8 cellular contexts compared by ENCODE assay signal in the genomic region with DNA sequence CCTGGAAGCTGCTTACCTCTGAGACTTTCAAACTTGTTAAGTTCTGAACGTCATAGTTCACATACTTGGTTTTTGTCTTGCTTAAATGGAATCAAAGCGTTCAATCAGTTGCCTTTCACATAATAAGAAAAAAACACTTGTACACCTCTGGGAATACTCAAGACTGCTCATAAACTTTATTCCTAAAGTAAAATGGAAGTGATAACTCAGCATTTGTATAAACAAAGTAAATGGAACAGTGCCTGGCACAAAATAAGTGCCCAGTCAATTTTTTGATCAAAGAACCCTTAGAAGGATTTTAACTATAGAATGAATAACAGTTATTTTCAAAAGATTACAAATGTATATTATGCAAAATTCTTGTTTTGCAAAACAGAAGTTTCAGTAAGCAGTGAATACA. TPM values are rescaled to one million over a fixed set of nuclear protein-coding genes. Genes with fewer than 3 reads are reported as not detected.
DNase-seq lines count a peak whose midpoint lies in the region; ATAC-seq and TF ChIP-seq lines count a peak whose summit lies in the region.

No MANE protein-coding gene starts in this region.

- peaks cover 24 to 40% (median 29%) of the 10 kb centered on the region in 11 experiments for H3K36me3 ChIP-seq in BLaER1 treated with 17β-estradiol and CSF1 and Interleukin-3, amounts not matched to agents 10 nM and 100 nM
- H3K36me3 ChIP-seq in NT2/D1 (ENCODE audit: insufficient read depth, insufficient read length, low read length): peaks cover 33% of the 10 kb centered on the region

- peaks cover 10 to 58% (median 47%) of the 10 kb centered on the region in 11 experiments; a peak in 18 of 22 replicates for H4K20me1 ChIP-seq in BLaER1 treated with 17β-estradiol and CSF1 and Interleukin-3, amounts not matched to agents 10 nM and 100 nM

- H3K9ac ChIP-seq in BLaER1 treated with 17β-estradiol and CSF1 and Interleukin-3, amounts not matched to agents 10 nM and 100 nM: peak overlapping the region; percentile 88 to 99 (median 91)
- H3K9ac ChIP-seq in NT2/D1 (ENCODE audit: insufficient read length, low read depth): peak overlapping the region; percentile 94

- DNase-seq in NT2/D1 (ENCODE audit: low read depth, low spot score): no peak
- no peak for DNase-seq in effector memory CD8-positive, alpha-beta T cell
- no peak for DNase-seq in neural crest cell (ENCODE audit: low read depth, low spot score)
- no peak for DNase-seq in omental fat pad (ENCODE audit: low spot score)
- DNase-seq in OCI-M2 (lab: John Stamatoyannopoulos, UW; ENCODE audit: unreplicated experiment): no peak
- DNase-seq in SHP77 (lab: John Stamatoyannopoulos, UW): no peak

- no peaks in the 10 kb centered on the region for H3K27me3 Mint-ChIP-seq in effector memory CD8-positive, alpha-beta T cell
- H3K27me3 Mint-ChIP-seq in neural crest cell (ENCODE audit: low read depth): peaks cover 3% of the 10 kb centered on the region

- no peaks in the 10 kb centered on the region; a peak in 1 of 22 replicates for H3K9me3 ChIP-seq in BLaER1 treated with 17β-estradiol and CSF1 and Interleukin-3, amounts not matched to agents 10 nM and 100 nM (replicated peaks in 1 of 11)
- no peaks in the 10 kb centered on the region for H3K9me3 ChIP-seq in NT2/D1 (ENCODE audit: insufficient read depth, low read length)

- ATAC-seq in effector memory CD8-positive, alpha-beta T cell (replicated peaks): no peak
- no peak for ATAC-seq in omental fat pad (ENCODE audit: low FRiP score)
- no peak for ATAC-seq in GM18873 (IDR thresholded peaks at IDR 0.05; ENCODE audit: low FRiP score, unreplicated experiment)

- TF ChIP-seq CTCF in neural crest cell (conservative IDR thresholded peaks at IDR 0.05) (no peak), omental fat pad (IDR thresholded peaks at IDR 0.05) (no peak)

- H3K4me3 ChIP-seq in BLaER1 treated with 17β-estradiol and CSF1 and Interleukin-3, amounts not matched to agents 10 nM and 100 nM: peak overlapping the region; percentile 95 to 100 (median 98)
- peak overlapping the region; percentile 95 for H3K4me3 ChIP-seq in NT2/D1 (ENCODE audit: insufficient read length, low read depth)

- H3K27me3 ChIP-seq in BLaER1 treated with 17β-estradiol and CSF1 and Interleukin-3, amounts not matched to agents 10 nM and 100 nM: no peaks in the 10 kb centered on the region
- H3K27me3 ChIP-seq in NT2/D1 (ENCODE audit: insufficient read depth, insufficient read length): no peaks in the 10 kb centered on the region

- peaks cover 13 to 52% of the 10 kb centered on the region in 2 donors for H3K4me1 Mint-ChIP-seq in effector memory CD8-positive, alpha-beta T cell (ENCODE audit: low read depth in 2 of 2)
- H3K4me1 Mint-ChIP-seq in neural crest cell: peaks cover 38% of the 10 kb centered on the region

- H3K4me3 Mint-ChIP-seq in effector memory CD8-positive, alpha-beta T cell: peak overlapping the region; percentile 90 to 96
- peak overlapping the region; percentile 99 for H3K4me3 Mint-ChIP-seq in neural crest cell

- H3K4me1 ChIP-seq in BLaER1 treated with 17β-estradiol and CSF1 and Interleukin-3, amounts not matched to agents 10 nM and 100 nM: peaks cover 15 to 56% (median 26%) of the 10 kb centered on the region in 10 experiments
- H3K4me1 ChIP-seq in NT2/D1 (ENCODE audit: insufficient read depth, insufficient read length): no peaks in the 10 kb centered on the region

- H3K27ac ChIP-seq in BLaER1 treated with 17β-estradiol and CSF1 and Interleukin-3, amounts not matched to agents 10 nM and 100 nM: peak overlapping the region; percentile 83 to 99 (median 91)

- no peaks in the 10 kb centered on the region for H3K9me3 Mint-ChIP-seq in effector memory CD8-positive, alpha-beta T cell
- H3K9me3 Mint-ChIP-seq in neural crest cell: peaks cover 2% of the 10 kb centered on the region

- peaks cover 55% of the 10 kb centered on the region for H3K36me3 Mint-ChIP-seq in effector memory CD8-positive, alpha-beta T cell (ENCODE audit: insufficient read depth)
- no peaks in the 10 kb centered on the region for H3K36me3 Mint-ChIP-seq in neural crest cell (ENCODE audit: low read depth)

- peak overlapping the region; percentile 96 to 100 for H3K27ac Mint-ChIP-seq in effector memory CD8-positive, alpha-beta T cell
- H3K27ac Mint-ChIP-seq in neural crest cell (ENCODE audit: unreplicated experiment): no peak overlapping the region

- H3K4me2 ChIP-seq in BLaER1 treated with 17β-estradiol and CSF1 and Interleukin-3, amounts not matched to agents 10 nM and 100 nM: peak overlapping the region; percentile 70 to 95 (median 86)

RNA-seq across cellular contexts. Expression of gene RAB5A, which starts 1.3 kb away (rescaled TPM):
- total RNA-seq in neural crest cell (39.4 and 43.8 TPM in 2 replicates), omental fat pad (10 to 100 TPM; 65.7 to 96.8 (median 85.8) TPM)

RNA-seq across cellular contexts. Expression of gene EFHB, which starts 14.2 kb away (rescaled TPM):
- total RNA-seq in neural crest cell: 1.2 and 3.0 TPM in 2 replicates
- 1 to 10 TPM in 2 of 4 donors, under 1 TPM in 1, not detected in 1; 0.44 to 1.6 (median 1.1) TPM for total RNA-seq in omental fat pad
